ENCODE assay signal across 31 cellular contexts in the genomic region with DNA sequence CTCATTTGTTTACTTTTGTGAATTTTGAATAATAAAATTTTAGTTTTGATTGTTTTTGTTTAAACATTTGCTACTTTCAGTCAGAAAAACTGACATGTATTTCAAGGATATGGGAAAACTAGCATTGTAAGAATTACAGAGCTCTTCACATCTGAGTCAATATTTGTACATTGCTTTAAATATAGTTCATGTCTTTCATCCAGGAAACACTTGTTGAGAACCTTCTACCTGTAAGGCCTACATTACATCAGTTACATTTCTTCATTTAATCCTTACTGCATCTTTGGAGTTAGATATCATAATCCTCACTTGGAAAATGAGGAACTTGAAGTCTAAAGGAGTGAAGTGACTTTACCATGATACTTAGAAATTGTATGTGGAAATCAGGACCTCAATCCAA.
A peak's percentile ranks its signal among the peaks of the same experiment; 100 is the strongest.
DNase-seq lines count a peak whose midpoint lies in the region; ATAC-seq, FAIRE-seq and TF ChIP-seq lines count a peak whose summit lies in the region.
"Had no signal": no experiment of that assay in that cellular context is flagged by ENCODE, and none has a peak within 500 bp of the region (broad histone marks: within the 10 kb centered on the region; RNA-seq: fewer than 3 reads in every experiment).

No MANE protein-coding gene starts in this region.

- DNase-seq in GM23248, result peak; percentile 9
- peak; percentile 24 for DNase-seq in LHCN-M2 (ENCODE audit: low read depth)
- no peak for DNase-seq in astrocyte (ENCODE audit: low read depth)
- DNase-seq in smooth muscle cell (lab: John Stamatoyannopoulos, UW; ENCODE audit: unreplicated experiment), result no peak
- no peak for DNase-seq in PC-3
- DNase-seq in SIG-M5 (lab: John Stamatoyannopoulos, UW), result no peak
- DNase-seq: activated CD4-positive, alpha-beta T cell treated with anti-CD3 and anti-CD28 coated beads, Interleukin-2, amount 50 U/mL, for 48 hours; activated CD4-positive, CD25-positive, alpha-beta regulatory T cell treated with anti-CD3 and anti-CD28 coated beads, Interleukin-2, amount 50 U/mL, for 72 hours; activated naive CD4-positive, alpha-beta T cell treated with Interleukin-2 at 50 U/mL for 16 hours; DMS79; GOT3; hippocampal formation; lower lobe of right lung; MV-4-11; natural killer cell; NCI-H146; NCI-H2171; NCI-H510A; occipital lobe; Right ventricle myocardium superior; sigmoid colon; stimulated activated CD4-positive, alpha-beta T cell treated with anti-CD3 and anti-CD28 coated beads, Interleukin-15, amount 100 ng/mL, for 24 hours; stimulated activated CD4-positive, alpha-beta T cell treated with anti-CD3 and anti-CD28 coated beads, Interleukin-4, amount 100 ng/mL, for 4 hours; T-helper 17 cell; transverse colon had no signal

- H3K4me2 ChIP-seq in GM23248 (ENCODE audit: unreplicated experiment), result no peak overlapping the region
- no peak overlapping the region for H3K4me2 ChIP-seq in astrocyte (ENCODE audit: low read length)
- H3K4me2 ChIP-seq in smooth muscle cell, result peak overlapping the region; percentile 25
- no peak overlapping the region for H3K4me2 ChIP-seq in PC-3 (ENCODE audit: low read length)
- H3K4me2 ChIP-seq: KMS-11 had no signal

- CTCF ChIA-PET in PC-3 (lab: Charles Lee), result no interaction called here

- no TSS peak for BruUV-seq in PC-3 (replicated peaks; lab: Mats Ljungman, UMichigan)

- no peaks in the 10 kb centered on the region for H3K36me3 ChIP-seq in GM23248 (ENCODE audit: low read depth)
- no peaks in the 10 kb centered on the region for H3K36me3 ChIP-seq in astrocyte (ENCODE audit: insufficient read depth, low read length)
- H3K36me3 ChIP-seq in smooth muscle cell (ENCODE audit: low read depth), result no peaks in the 10 kb centered on the region
- no peaks in the 10 kb centered on the region for H3K36me3 ChIP-seq in PC-3 (ENCODE audit: low read depth, low read length)
- H3K36me3 ChIP-seq: brain microvascular endothelial cell, lower lobe of right lung, prostate gland, sigmoid colon, transverse colon had no signal

- TF ChIP-seq CTCF in astrocyte (IDR thresholded peaks at IDR 0.05; ENCODE audit: insufficient read depth, low read depth, low read length), result no peak
- TF ChIP-seq CTCF in smooth muscle cell (IDR thresholded peaks at IDR 0.05; ENCODE audit: borderline replicate concordance, insufficient read depth, poor library complexity, severe bottlenecking), result no peak
- no peak for TF ChIP-seq CTCF in PC-3 (conservative IDR thresholded peaks at IDR 0.05; ENCODE audit: low read depth, low read length)

- H3K4me3 ChIP-seq in GM23248, result no peak overlapping the region
- no peak overlapping the region for H3K4me3 ChIP-seq in astrocyte (ENCODE audit: insufficient read depth, low read depth, low read length)
- no peak overlapping the region for H3K4me3 ChIP-seq in smooth muscle cell
- H3K4me3 ChIP-seq in PC-3 (ENCODE audit: low read length), result no peak overlapping the region
- H3K4me3 ChIP-seq: lower lobe of right lung, prostate gland, sigmoid colon, transverse colon had no signal

- POLR2A ChIA-PET in PC-3 (lab: Charles Lee; ENCODE audit: unreplicated experiment), result no interaction called here

- no peak overlapping the region for H2AFZ ChIP-seq in GM23248
- no peak overlapping the region for H2AFZ ChIP-seq in astrocyte (ENCODE audit: low read depth, low read length)
- no peak overlapping the region for H2AFZ ChIP-seq in smooth muscle cell (ENCODE audit: low read depth)
- no peak overlapping the region for H2AFZ ChIP-seq in PC-3 (ENCODE audit: low read length)

- H3K27ac ChIP-seq in GM23248, result peak overlapping the region; percentile 28; the same call in 1 of the 2 replicates
- H3K27ac ChIP-seq in astrocyte (ENCODE audit: low read depth, low read length), result no peak overlapping the region
- H3K27ac ChIP-seq in smooth muscle cell (ENCODE audit: low read depth), result no peak overlapping the region
- no peak overlapping the region for H3K27ac ChIP-seq in PC-3 (ENCODE audit: low read length)
- H3K27ac ChIP-seq: brain microvascular endothelial cell, KMS-11, lower lobe of right lung, prostate gland, sigmoid colon, transverse colon had no signal

- H3K4me3 Mint-ChIP-seq in astrocyte (ENCODE audit: unreplicated experiment), result no peak overlapping the region
- H3K4me3 Mint-ChIP-seq: activated T-helper 1 cell treated with anti-CD3 and anti-CD28 coated beads, Interleukin-12 subunit alpha, Interleukin-12 subunit beta, Interleukin-2, Interleukin-4 antibody, amounts not matched to agents 30 ng/mL and 10 ng/mL and 1 ng/mL, durations not matched to agents 14 hours and 24 hours and 36 hours; natural killer cell; T-helper 17 cell had no signal

- H3K79me2 ChIP-seq in GM23248 (ENCODE audit: insufficient read depth), result 0 out of 2 replicates have a peak, but pooled peaks cover 9% of the 10 kb centered on the region
- H3K79me2 ChIP-seq in astrocyte (ENCODE audit: insufficient read depth, low read length), result no peaks in the 10 kb centered on the region
- H3K79me2 ChIP-seq in smooth muscle cell (ENCODE audit: low read depth), result no peaks in the 10 kb centered on the region
- H3K79me2 ChIP-seq in PC-3 (ENCODE audit: low read length), result no peaks in the 10 kb centered on the region

- no peaks in the 10 kb centered on the region for H3K9me2 ChIP-seq in GM23248 (ENCODE audit: insufficient read depth)
- H3K9me2 ChIP-seq in PC-3 (replicated peaks; ENCODE audit: low read length), result no peaks in the 10 kb centered on the region

- in situ Hi-C loops in GM23248 (cut with MboI), result no loop called here

- intact Hi-C loops in PC-3 (cut with micrococcal nuclease), result loop anchor here (5.0 kb wide), 1 partner anchor 268 kb away; no protein-coding TSS in a partner anchor

- H3K27me3 ChIP-seq in GM23248 (replicated peaks; ENCODE audit: insufficient read depth) (no peaks in the 10 kb centered on the region), astrocyte (ENCODE audit: insufficient read depth, low read length) (no peaks in the 10 kb centered on the region), smooth muscle cell (ENCODE audit: low read depth) (no peaks in the 10 kb centered on the region), PC-3 (ENCODE audit: low read length) (no peaks in the 10 kb centered on the region)
- H3K27me3 ChIP-seq: brain microvascular endothelial cell, sigmoid colon, transverse colon had no signal

- H3K36me3 Mint-ChIP-seq in astrocyte (ENCODE audit: low read depth, unreplicated experiment), result no peaks in the 10 kb centered on the region
- H3K36me3 Mint-ChIP-seq: natural killer cell had no signal

- H3K9me3 ChIP-seq in GM23248 (ENCODE audit: low read depth) (no peaks in the 10 kb centered on the region), astrocyte (ENCODE audit: insufficient read depth, low read depth, low read length) (no peaks in the 10 kb centered on the region), smooth muscle cell (replicated peaks; ENCODE audit: low read depth) (no peaks in the 10 kb centered on the region), PC-3 (ENCODE audit: low read length) (no peaks in the 10 kb centered on the region)
- H3K9me3 ChIP-seq: lower lobe of right lung, prostate gland, sigmoid colon, transverse colon had no signal

- H3F3A ChIP-seq in GM23248 (ENCODE audit: insufficient read depth) (peaks cover 62% of the 10 kb centered on the region), smooth muscle cell (ENCODE audit: low read depth) (peaks cover 11% of the 10 kb centered on the region), PC-3 (ENCODE audit: low read length, unreplicated experiment) (no peaks in the 10 kb centered on the region)

- H3K9me3 Mint-ChIP-seq in astrocyte (ENCODE audit: unreplicated experiment), result no peaks in the 10 kb centered on the region
- H3K9me3 Mint-ChIP-seq: activated T-helper 1 cell treated with anti-CD3 and anti-CD28 coated beads, Interleukin-12 subunit alpha, Interleukin-12 subunit beta, Interleukin-2, Interleukin-4 antibody, amounts not matched to agents 30 ng/mL and 10 ng/mL and 1 ng/mL, durations not matched to agents 14 hours and 24 hours and 36 hours; natural killer cell had no signal

- H3K9ac ChIP-seq in GM23248 (no peak overlapping the region), astrocyte (ENCODE audit: low read length) (no peak overlapping the region), smooth muscle cell (ENCODE audit: low read depth) (no peak overlapping the region), PC-3 (ENCODE audit: low read length) (no peak overlapping the region)
- H3K9ac ChIP-seq: KMS-11 had no signal

- H3K4me1 ChIP-seq in GM23248 (ENCODE audit: insufficient read depth) (peaks cover 62% of the 10 kb centered on the region), astrocyte (ENCODE audit: insufficient read depth, low read length) (peaks cover 10% of the 10 kb centered on the region), smooth muscle cell (ENCODE audit: low read depth) (peaks cover 8% of the 10 kb centered on the region), PC-3 (ENCODE audit: insufficient read depth, low read length) (peaks cover 18% of the 10 kb centered on the region)
- H3K4me1 ChIP-seq: prostate gland had no signal

- ATAC-seq in PC-3 (no peak), HG02571 (IDR thresholded peaks at IDR 0.05; ENCODE audit: unreplicated experiment) (no peak)
- ATAC-seq: natural killer cell, T-helper 17 cell had no signal

- peak; percentile 72 for FAIRE-seq in astrocyte (lab: Jason Lieb, UNC)
- FAIRE-seq: G401.6 had no signal

- H3K27ac Mint-ChIP-seq in astrocyte (ENCODE audit: unreplicated experiment), result no peak overlapping the region
- H3K27ac Mint-ChIP-seq: activated T-helper 1 cell treated with anti-CD3 and anti-CD28 coated beads, Interleukin-12 subunit alpha, Interleukin-12 subunit beta, Interleukin-2, Interleukin-4 antibody, amounts not matched to agents 30 ng/mL and 10 ng/mL and 1 ng/mL, durations not matched to agents 14 hours and 24 hours and 36 hours; natural killer cell; T-helper 17 cell had no signal

- H3K27me3 Mint-ChIP-seq in astrocyte (ENCODE audit: low read depth, unreplicated experiment), result no peaks in the 10 kb centered on the region
- H3K27me3 Mint-ChIP-seq: T-helper 17 cell had no signal

- H3K4me1 Mint-ChIP-seq in astrocyte (ENCODE audit: low read depth, unreplicated experiment), result peaks cover 11% of the 10 kb centered on the region
- H3K4me1 Mint-ChIP-seq: T-helper 17 cell had no signal

- H4K20me1 ChIP-seq in GM23248 (ENCODE audit: insufficient read depth) (no peaks in the 10 kb centered on the region), astrocyte (ENCODE audit: insufficient read depth, low read length) (no peaks in the 10 kb centered on the region), smooth muscle cell (ENCODE audit: low read depth) (no peaks in the 10 kb centered on the region), PC-3 (ENCODE audit: low read length) (no peaks in the 10 kb centered on the region)

Comparison
In these comparisons a context has a peak if more than half of its experiments do, and no peak if none do; other contexts are left out.
1. DNase-seq: peak in GM23248 (single experiment) and LHCN-M2 (single experiment); none in astrocyte (single experiment), smooth muscle cell (single experiment), PC-3 (single experiment) and SIG-M5 (single experiment).